9 cellular contexts compared by ENCODE assay signal in genomic region chrX:47380268-47380667, GRCh38. TPM values are rescaled to one million over a fixed set of nuclear protein-coding genes. Genes with fewer than 3 reads are reported as not detected.
DNase-seq lines count a peak whose midpoint lies in the region; ATAC-seq and TF ChIP-seq lines count a peak whose summit lies in the region.
"Had no signal": no experiment of that assay in that cellular context is flagged by ENCODE, and none has a peak within 500 bp of the region (broad histone marks: within the 10 kb centered on the region; RNA-seq: fewer than 3 reads in every experiment).

No MANE protein-coding gene starts in this region.

- H3K79me2 ChIP-seq in neural progenitor cell (ENCODE audit: low read depth) = no peaks in the 10 kb centered on the region

- H3K27ac Mint-ChIP-seq in HFFc6 (no peak overlapping the region), neural progenitor cell (no peak overlapping the region)

- no peaks in the 10 kb centered on the region for H3K9me3 Mint-ChIP-seq in HFFc6
- H3K9me3 Mint-ChIP-seq in neural progenitor cell = peaks cover 5% of the 10 kb centered on the region

- H3K4me1 ChIP-seq in neural progenitor cell = peaks cover 8% of the 10 kb centered on the region

- H3K4me2 ChIP-seq in neural progenitor cell = no peak overlapping the region

- no peak overlapping the region for H3K4me3 Mint-ChIP-seq in HFFc6
- H3K4me3 Mint-ChIP-seq in neural progenitor cell = no peak overlapping the region

- H3K4me3 ChIP-seq in foreskin fibroblast (ENCODE audit: low read depth in 1 of 2, low read length in 2 of 2) = peak overlapping the region in 1 of 2 donors; percentile 31
- H3K4me3 ChIP-seq in neural progenitor cell = no peak overlapping the region

- H3K27ac ChIP-seq in KOPT-K1 (ENCODE audit: low read depth, low read length, poor library complexity, severe bottlenecking) (peak overlapping the region; percentile 62), neural progenitor cell (no peak overlapping the region)
- H3K27ac ChIP-seq: VCaP had no signal

- H2AFZ ChIP-seq in neural progenitor cell (replicated peaks) = no peak overlapping the region

- no peaks in the 10 kb centered on the region for H4K20me1 ChIP-seq in neural progenitor cell (ENCODE audit: low read depth)

- H3K9ac ChIP-seq in neural progenitor cell = no peak overlapping the region

- H3K36me3 ChIP-seq in KOPT-K1 (ENCODE audit: insufficient read depth, low read length) (no peaks in the 10 kb centered on the region), neural progenitor cell (no peaks in the 10 kb centered on the region)

- no peak for TF ChIP-seq CTCF in foreskin fibroblast (IDR thresholded peaks at IDR 0.05; ENCODE audit: low read depth, low read length)
- TF ChIP-seq CTCF in HFFc6 (IDR thresholded peaks at IDR 0.05) = no peak
- TF ChIP-seq CTCF in neural progenitor cell (IDR thresholded peaks at IDR 0.05) = no peak

- H3K27me3 Mint-ChIP-seq in HFFc6 (ENCODE audit: insufficient read depth) = peaks cover 4% of the 10 kb centered on the region
- peaks cover 5% of the 10 kb centered on the region for H3K27me3 Mint-ChIP-seq in neural progenitor cell (ENCODE audit: insufficient read depth, low read depth)

- ATAC-seq in HG02642 (IDR thresholded peaks at IDR 0.05; ENCODE audit: poor library complexity, unreplicated experiment) (no peak), HG03521 (IDR thresholded peaks at IDR 0.05; ENCODE audit: unreplicated experiment) (no peak)

- peak; percentile 41 for DNase-seq in activated CD8-positive, alpha-beta memory T cell treated with anti-CD3 and anti-CD28 coated beads, Interleukin-2, amount 50 U/mL, for 24 hours (ENCODE audit: extremely low read depth)
- DNase-seq in foreskin fibroblast = peak; percentile 10 to 46
- DNase-seq in stimulated activated CD8-positive, alpha-beta memory T cell treated with anti-CD3 and anti-CD28 coated beads, Interleukin-4, amount 100 ng/mL, for 1 hour (ENCODE audit: low read depth in 2 of 2, low spot score in 1 of 2) = peak; percentile 17 to 48
- DNase-seq in HFFc6 = no peak
- DNase-seq in neural progenitor cell (ENCODE audit: low spot score) = no peak

- H3K27me3 ChIP-seq in neural progenitor cell = no peaks in the 10 kb centered on the region

- H3F3A ChIP-seq in neural progenitor cell (ENCODE audit: low read depth) = no peaks in the 10 kb centered on the region

- H3K4me1 Mint-ChIP-seq in HFFc6 (ENCODE audit: low read depth) = no peaks in the 10 kb centered on the region
- H3K4me1 Mint-ChIP-seq in neural progenitor cell = peaks cover 11% of the 10 kb centered on the region

- H3K9me3 ChIP-seq in KOPT-K1 (ENCODE audit: insufficient read depth, low read length, poor library complexity, severe bottlenecking) = no peaks in the 10 kb centered on the region
- H3K9me3 ChIP-seq in neural progenitor cell (ENCODE audit: low read depth) = no peaks in the 10 kb centered on the region

- H3K36me3 Mint-ChIP-seq in HFFc6 (ENCODE audit: low read depth) (no peaks in the 10 kb centered on the region), neural progenitor cell (no peaks in the 10 kb centered on the region)

RNA-seq across cellular contexts. Expression of gene ZNF157, which starts 9.9 kb away (rescaled TPM):
- not detected for total RNA-seq in HFFc6 (2021; fragmentation: NEBNext Ultra II Directional; extraction: Animal tissue kit (Norgen Biotek cat#: 25700))
- 0.47 and 1.4 TPM in 2 replicates for total RNA-seq in neural progenitor cell (ENCODE audit: low replicate concordance)

Comparison
In these comparisons a context has a peak if more than half of its experiments do, and no peak if none do; other contexts are left out.
1. DNase-seq: peak in activated CD8-positive, alpha-beta memory T cell treated with anti-CD3 and anti-CD28 coated beads, Interleukin-2, amount 50 U/mL, for 24 hours (single experiment), foreskin fibroblast (2 of 2) and stimulated activated CD8-positive, alpha-beta memory T cell treated with anti-CD3 and anti-CD28 coated beads, Interleukin-4, amount 100 ng/mL, for 1 hour (2 of 2); none in HFFc6 (single experiment) and neural progenitor cell (single experiment).